ENCODE assay signal across 29 cellular contexts in the genomic region with DNA sequence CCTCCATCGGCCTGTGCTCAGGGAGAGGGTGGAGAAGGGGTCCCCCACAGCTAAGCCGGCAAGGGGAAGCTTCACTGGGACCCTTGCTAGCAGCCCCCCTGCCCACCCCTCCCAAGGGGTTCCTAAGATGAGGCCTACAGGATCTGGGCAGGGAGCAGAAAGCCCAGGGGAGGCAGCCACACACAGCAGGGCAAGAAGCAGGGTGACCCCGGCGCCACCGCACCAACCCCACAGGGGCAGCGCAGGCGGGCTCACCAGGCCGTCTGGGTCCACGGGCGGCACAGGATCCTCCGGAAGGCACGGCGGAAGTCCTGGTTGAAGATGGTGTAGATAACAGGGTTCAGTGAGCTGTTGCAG. TPM values are rescaled to one million over a fixed set of nuclear protein-coding genes. Genes with fewer than 3 reads are reported as not detected.
DNase-seq lines count a peak whose midpoint lies in the region; ATAC-seq, FAIRE-seq and TF ChIP-seq lines count a peak whose summit lies in the region.
"Had no signal": no experiment of that assay in that cellular context is flagged by ENCODE, and none has a peak within 500 bp of the region (broad histone marks: within the 10 kb centered on the region; RNA-seq: fewer than 3 reads in every experiment).

No MANE protein-coding gene starts in this region.

- peaks cover 13% of the 10 kb centered on the region for H3K4me1 ChIP-seq in CD4-positive, CD25-positive, alpha-beta regulatory T cell (ENCODE audit: control insufficient read depth, insufficient read depth, low read length, poor library complexity, severe bottlenecking)
- peaks cover 7% of the 10 kb centered on the region for H3K4me1 ChIP-seq in neural progenitor cell

- no peak overlapping the region for H2AFZ ChIP-seq in neural progenitor cell (replicated peaks)

- ATAC-seq in activated CD4-positive, alpha-beta T cell treated with anti-CD3 and anti-CD28 coated beads for 36 hours = no peak
- no peak for ATAC-seq in CD4-positive, CD25-positive, alpha-beta regulatory T cell (ENCODE audit: low read depth in 2 of 2)

- peaks cover 21% of the 10 kb centered on the region for H3K27me3 Mint-ChIP-seq in activated CD4-positive, alpha-beta T cell treated with anti-CD3 and anti-CD28 coated beads, Interleukin-2, amount 10 ng/mL, durations not matched to agents 24 days and 14 days
- H3K27me3 Mint-ChIP-seq in activated CD4-positive, alpha-beta T cell treated with anti-CD3 and anti-CD28 coated beads for 36 hours = peaks cover 14% of the 10 kb centered on the region
- H3K27me3 Mint-ChIP-seq in CD4-positive, CD25-positive, alpha-beta regulatory T cell = peaks cover 27% of the 10 kb centered on the region
- H3K27me3 Mint-ChIP-seq in endothelial cell (ENCODE audit: unreplicated experiment) = peaks cover 21% of the 10 kb centered on the region
- peaks cover 19% of the 10 kb centered on the region for H3K27me3 Mint-ChIP-seq in neural progenitor cell (ENCODE audit: insufficient read depth, low read depth)

- no peak overlapping the region for H3K4me3 ChIP-seq in CD4-positive, CD25-positive, alpha-beta regulatory T cell (ENCODE audit: low read depth, low read length)
- no peak overlapping the region for H3K4me3 ChIP-seq in neural progenitor cell
- H3K4me3 ChIP-seq: stomach, transverse colon had no signal

- POLR2A ChIA-PET in activated CD4-positive, alpha-beta T cell treated with anti-CD3 and anti-CD28 coated beads for 36 hours (lab: Charles Lee) = no interaction called here

- H3K9me3 Mint-ChIP-seq in activated CD4-positive, alpha-beta T cell treated with anti-CD3 and anti-CD28 coated beads, Interleukin-2, amount 10 ng/mL, durations not matched to agents 24 days and 14 days = no peaks in the 10 kb centered on the region
- no peaks in the 10 kb centered on the region for H3K9me3 Mint-ChIP-seq in activated CD4-positive, alpha-beta T cell treated with anti-CD3 and anti-CD28 coated beads for 36 hours (ENCODE audit: low read depth)
- no peaks in the 10 kb centered on the region for H3K9me3 Mint-ChIP-seq in CD4-positive, CD25-positive, alpha-beta regulatory T cell
- H3K9me3 Mint-ChIP-seq in endothelial cell (ENCODE audit: unreplicated experiment) (no peaks in the 10 kb centered on the region), neural progenitor cell (peaks cover 2% of the 10 kb centered on the region)
- H3K9me3 Mint-ChIP-seq: neural crest cell had no signal

- H3K27ac ChIP-seq in CD4-positive, CD25-positive, alpha-beta regulatory T cell (ENCODE audit: insufficient read depth, low read length, poor library complexity, severe bottlenecking) = no peak overlapping the region
- H3K27ac ChIP-seq in neural progenitor cell = no peak overlapping the region
- H3K27ac ChIP-seq: 22Rv1, breast epithelium, stomach, transverse colon, VCaP had no signal

- H4K20me1 ChIP-seq in neural progenitor cell (ENCODE audit: low read depth) = no peaks in the 10 kb centered on the region

- H3K36me3 Mint-ChIP-seq in activated CD4-positive, alpha-beta T cell treated with anti-CD3 and anti-CD28 coated beads, Interleukin-2, amount 10 ng/mL, durations not matched to agents 24 days and 14 days (ENCODE audit: low read depth) = no peaks in the 10 kb centered on the region
- H3K36me3 Mint-ChIP-seq in activated CD4-positive, alpha-beta T cell treated with anti-CD3 and anti-CD28 coated beads for 36 hours (ENCODE audit: low read depth) = no peaks in the 10 kb centered on the region
- H3K36me3 Mint-ChIP-seq in CD4-positive, CD25-positive, alpha-beta regulatory T cell = no peaks in the 10 kb centered on the region
- H3K36me3 Mint-ChIP-seq in endothelial cell (ENCODE audit: low read depth, unreplicated experiment) = no peaks in the 10 kb centered on the region
- peaks cover 5% of the 10 kb centered on the region for H3K36me3 Mint-ChIP-seq in neural progenitor cell

- H3K4me1 Mint-ChIP-seq in activated CD4-positive, alpha-beta T cell treated with anti-CD3 and anti-CD28 coated beads, Interleukin-2, amount 10 ng/mL, durations not matched to agents 24 days and 14 days = peaks cover 12% of the 10 kb centered on the region
- peaks cover 10% of the 10 kb centered on the region for H3K4me1 Mint-ChIP-seq in activated CD4-positive, alpha-beta T cell treated with anti-CD3 and anti-CD28 coated beads for 36 hours
- H3K4me1 Mint-ChIP-seq in CD4-positive, CD25-positive, alpha-beta regulatory T cell = peaks cover 0 to 13% (median 5%) of the 10 kb centered on the region in 4 donors
- H3K4me1 Mint-ChIP-seq in endothelial cell (ENCODE audit: unreplicated experiment) = peaks cover 6% of the 10 kb centered on the region
- H3K4me1 Mint-ChIP-seq in neural progenitor cell = peaks cover 11% of the 10 kb centered on the region

- intact Hi-C loops in activated CD4-positive, alpha-beta T cell treated with anti-CD3 and anti-CD28 coated beads, Interleukin-2, amount 10 ng/mL, durations not matched to agents 24 days and 14 days (cut with micrococcal nuclease) = loop anchor here (10.0 kb wide), 1 partner anchor 90 kb away; no protein-coding TSS in a partner anchor
- intact Hi-C loops in activated CD4-positive, alpha-beta T cell treated with anti-CD3 and anti-CD28 coated beads for 36 hours (cut with DNase I, micrococcal nuclease) = loop anchor here in 1 of 2 experiments (10.0 kb wide), 1 partner anchor 110 kb away; no protein-coding TSS in a partner anchor

- TF ChIP-seq CTCF in endothelial cell (IDR thresholded peaks at IDR 0.05; ENCODE audit: unreplicated experiment) (no peak), neural progenitor cell (IDR thresholded peaks at IDR 0.05) (no peak), GM10266 (IDR thresholded peaks at IDR 0.05; ENCODE audit: control insufficient read depth, insufficient read depth, low read depth, missing control alignments) (no peak)

- DNase-seq in activated CD4-positive, alpha-beta T cell treated with anti-CD3 and anti-CD28 coated beads, Interleukin-2, amount 10 ng/mL, durations not matched to agents 24 days and 14 days = no peak
- no peak for DNase-seq in activated CD4-positive, alpha-beta T cell treated with anti-CD3 and anti-CD28 coated beads for 36 hours
- DNase-seq in CD4-positive, CD25-positive, alpha-beta regulatory T cell = no peak
- DNase-seq in endothelial cell (ENCODE audit: low spot score) = no peak
- no peak for DNase-seq in neural progenitor cell (ENCODE audit: low spot score)
- DNase-seq in H54 (ENCODE audit: insufficient read length, low spot score) = no peak
- DNase-seq in GM10266 (ENCODE audit: extremely low spot score) = no peak
- DNase-seq in KG1 (lab: John Stamatoyannopoulos, UW) = no peak
- DNase-seq: AML-193; Calu3; HCEC 1CT; Kasumi-1; mesendoderm; NCI-H1092 treated with DMSO at 0.1 percent for 48 hours; NCI-H2029 treated with DMSO at 0.1 percent for 48 hours; NCI-H510A treated with DMSO at 0.1 percent for 48 hours; stimulated activated CD4-positive, alpha-beta T cell treated with anti-CD3 and anti-CD28 coated beads, Interleukin-4, amount 100 ng/mL, for 24 hours; stomach; T-helper 2 cell; transverse colon had no signal

- no peaks in the 10 kb centered on the region for H3K36me3 ChIP-seq in CD4-positive, CD25-positive, alpha-beta regulatory T cell (ENCODE audit: control insufficient read depth, insufficient read depth, low read length)
- H3K36me3 ChIP-seq in neural progenitor cell = no peaks in the 10 kb centered on the region
- H3K36me3 ChIP-seq: breast epithelium, stomach, transverse colon had no signal

- no peak for FAIRE-seq in H54 (lab: Jason Lieb, UNC)
- FAIRE-seq: keratinocyte, RCC 7860 had no signal

- no peaks in the 10 kb centered on the region for H3K79me2 ChIP-seq in neural progenitor cell (ENCODE audit: low read depth)

- peak overlapping the region; percentile 12 for H3K4me3 Mint-ChIP-seq in activated CD4-positive, alpha-beta T cell treated with anti-CD3 and anti-CD28 coated beads, Interleukin-2, amount 10 ng/mL, durations not matched to agents 24 days and 14 days
- H3K4me3 Mint-ChIP-seq in activated CD4-positive, alpha-beta T cell treated with anti-CD3 and anti-CD28 coated beads for 36 hours = no peak overlapping the region
- H3K4me3 Mint-ChIP-seq in CD4-positive, CD25-positive, alpha-beta regulatory T cell = peak overlapping the region in 3 of 4 donors; percentile 9 to 88 (median 52)
- H3K4me3 Mint-ChIP-seq in endothelial cell (ENCODE audit: unreplicated experiment) (peak overlapping the region; percentile 69), neural progenitor cell (peak overlapping the region; percentile 65)

- no peak overlapping the region for H3K4me2 ChIP-seq in neural progenitor cell

- TF ChIP-seq POLR2A in H54 (IDR thresholded peaks at IDR 0.05; ENCODE audit: low read depth, low read length) = no peak

- no peak overlapping the region for H3K9ac ChIP-seq in neural progenitor cell

- H3K27ac Mint-ChIP-seq in activated CD4-positive, alpha-beta T cell treated with anti-CD3 and anti-CD28 coated beads, Interleukin-2, amount 10 ng/mL, durations not matched to agents 24 days and 14 days = no peak overlapping the region
- no peak overlapping the region for H3K27ac Mint-ChIP-seq in activated CD4-positive, alpha-beta T cell treated with anti-CD3 and anti-CD28 coated beads for 36 hours
- no peak overlapping the region for H3K27ac Mint-ChIP-seq in CD4-positive, CD25-positive, alpha-beta regulatory T cell
- H3K27ac Mint-ChIP-seq in endothelial cell (ENCODE audit: unreplicated experiment) (no peak overlapping the region), neural progenitor cell (no peak overlapping the region)

- H3K27me3 ChIP-seq in CD4-positive, CD25-positive, alpha-beta regulatory T cell (ENCODE audit: control insufficient read depth, insufficient read depth, low read length) = no peaks in the 10 kb centered on the region
- peaks cover 44% of the 10 kb centered on the region for H3K27me3 ChIP-seq in neural progenitor cell

- no peaks in the 10 kb centered on the region for H3F3A ChIP-seq in neural progenitor cell (ENCODE audit: low read depth)

- CTCF ChIA-PET in activated CD4-positive, alpha-beta T cell treated with anti-CD3 and anti-CD28 coated beads for 36 hours (lab: Charles Lee) = interaction anchor here (0.7 to 4.2 kb wide), 4 partner anchors 12 to 60 kb away, joined by 3 to 33 read pairs (median 12); no protein-coding TSS in a partner anchor

- H3K9me3 ChIP-seq in CD4-positive, CD25-positive, alpha-beta regulatory T cell (ENCODE audit: control insufficient read depth in 2 of 2, low read length in 2 of 2) = no peaks in the 10 kb centered on the region
- H3K9me3 ChIP-seq in neural progenitor cell (ENCODE audit: low read depth) = no peaks in the 10 kb centered on the region
- H3K9me3 ChIP-seq: breast epithelium, stomach, transverse colon had no signal

RNA-seq across cellular contexts. Expression of gene ADRA2B, which starts 1.8 kb away (rescaled TPM):
- 0.21 TPM in 2 replicates for total RNA-seq in activated CD4-positive, alpha-beta T cell treated with anti-CD3 and anti-CD28 coated beads, Interleukin-2, amount 10 ng/mL, durations not matched to agents 24 days and 14 days
- under 1 TPM; 0.30 to 0.54 TPM for total RNA-seq in activated CD4-positive, alpha-beta T cell treated with anti-CD3 and anti-CD28 coated beads for 36 hours
- total RNA-seq in CD4-positive, CD25-positive, alpha-beta regulatory T cell = 1.0 TPM
- not detected for polyA plus RNA-seq in CD4-positive, CD25-positive, alpha-beta regulatory T cell
- 0.46 TPM for total RNA-seq in endothelial cell (ENCODE audit: unreplicated experiment)
- total RNA-seq in neural progenitor cell (ENCODE audit: low replicate concordance) = 3.0 and 10.5 TPM in 2 replicates
- total RNA-seq: Calu3, fibroblast of villous mesenchyme, HT1080 had no signal
- polyA plus RNA-seq: keratinocyte had no signal

RNA-seq across cellular contexts. Expression of gene ASTL, which starts 23.8 kb away (rescaled TPM):
- 2.4 and 3.4 TPM in 2 replicates for total RNA-seq in activated CD4-positive, alpha-beta T cell treated with anti-CD3 and anti-CD28 coated beads, Interleukin-2, amount 10 ng/mL, durations not matched to agents 24 days and 14 days
- total RNA-seq in activated CD4-positive, alpha-beta T cell treated with anti-CD3 and anti-CD28 coated beads for 36 hours = 1 to 10 TPM; 2.5 to 2.8 TPM
- total RNA-seq in CD4-positive, CD25-positive, alpha-beta regulatory T cell = 9.7 TPM
- polyA plus RNA-seq in CD4-positive, CD25-positive, alpha-beta regulatory T cell = under 1 TPM in 2 of 4 donors, not detected in 2; 0.23 to 0.39 TPM
- total RNA-seq in endothelial cell (ENCODE audit: unreplicated experiment) (not detected), neural progenitor cell (ENCODE audit: low replicate concordance) (not detected in 2 replicates)
- total RNA-seq: Calu3, dermis microvascular lymphatic vessel endothelial cell, fibroblast of villous mesenchyme, HT1080, neural crest cell, stomach had no signal
- polyA plus RNA-seq: keratinocyte had no signal

RNA-seq across cellular contexts. Expression of gene DUSP2, which starts 30.7 kb away (rescaled TPM):
- total RNA-seq in activated CD4-positive, alpha-beta T cell treated with anti-CD3 and anti-CD28 coated beads, Interleukin-2, amount 10 ng/mL, durations not matched to agents 24 days and 14 days = 436 and 445 TPM in 2 replicates
- total RNA-seq in activated CD4-positive, alpha-beta T cell treated with anti-CD3 and anti-CD28 coated beads for 36 hours = 100 to 1,000 TPM; 248 to 407 TPM
- total RNA-seq in CD4-positive, CD25-positive, alpha-beta regulatory T cell = 566 TPM
- polyA plus RNA-seq in CD4-positive, CD25-positive, alpha-beta regulatory T cell = 10 to 100 TPM; 30.8 to 95.4 (median 44.5) TPM
- not detected for total RNA-seq in endothelial cell (ENCODE audit: unreplicated experiment)
- total RNA-seq in neural progenitor cell (ENCODE audit: low replicate concordance) = 2.3 TPM in 1 of 2 replicates, not detected in the other

Comparison
In these comparisons a context has a peak if more than half of its experiments do, and no peak if none do; other contexts are left out.
1. RNA of gene DUSP2, which starts 30.7 kb away (total RNA-seq): 566 TPM in CD4-positive, CD25-positive, alpha-beta regulatory T cell (single experiment), 436 to 445 TPM in activated CD4-positive, alpha-beta T cell treated with anti-CD3 and anti-CD28 coated beads, Interleukin-2, amount 10 ng/mL, durations not matched to agents 24 days and 14 days and 248 to 407 TPM in activated CD4-positive, alpha-beta T cell treated with anti-CD3 and anti-CD28 coated beads for 36 hours; not detected in endothelial cell (single experiment) and 2.3 TPM in neural progenitor cell; every median in the first group is over 10 times any median in the second.